In genomic region chr18:49520661-49521145, GRCh38 we compare ENCODE assay signal across 13 cellular contexts. TPM values are rescaled to one million over a fixed set of nuclear protein-coding genes. Genes with fewer than 3 reads are reported as not detected.
DNase-seq lines count a peak whose midpoint lies in the region; ATAC-seq, FAIRE-seq and TF ChIP-seq lines count a peak whose summit lies in the region.
"Had no signal": no experiment of that assay in that cellular context is flagged by ENCODE, and none has a peak within 500 bp of the region (broad histone marks: within the 10 kb centered on the region; RNA-seq: fewer than 3 reads in every experiment).

No MANE protein-coding gene starts in this region.

- no peaks in the 10 kb centered on the region for H4K20me1 ChIP-seq in SK-N-SH (ENCODE audit: insufficient read depth)
- H4K20me1 ChIP-seq in H9 (ENCODE audit: control insufficient read depth, insufficient read depth, insufficient read length), result no peaks in the 10 kb centered on the region

- TF ChIP-seq RAD21 in SK-N-SH (IDR thresholded peaks at IDR 0.05; ENCODE audit: low read length), result no peak

- TF ChIP-seq EP300 in SK-N-SH (IDR thresholded peaks at IDR 0.05; ENCODE audit: borderline replicate concordance in 1 of 2, low read depth in 1 of 2, low read length in 1 of 2), result no peak

- H4K91ac ChIP-seq in H9 (ENCODE audit: insufficient read length, low read depth, low read length), result no peak overlapping the region

- no peak overlapping the region for H2BK120ac ChIP-seq in H9 (ENCODE audit: low read depth, low read length, poor library complexity, severe bottlenecking)

- H2BK5ac ChIP-seq in H9 (ENCODE audit: insufficient read length, low read length), result no peak overlapping the region

- H3K9me3 Mint-ChIP-seq in activated CD8-positive, alpha-beta T cell treated with anti-CD3 and anti-CD28 coated beads, Interleukin-2, amount 10 ng/mL, durations not matched to agents 7 days and 5 days (ENCODE audit: insufficient read depth), result no peaks in the 10 kb centered on the region
- H3K9me3 Mint-ChIP-seq in H9, result peaks cover 0 to 4% of the 10 kb centered on the region in 2 experiments; a peak in 1 of 5 replicates
- H3K9me3 Mint-ChIP-seq: activated naive CD4-positive, alpha-beta T cell treated with anti-CD3 and anti-CD28 coated beads for 36 hours; dendritic cell treated with granulocyte-macrophage colony-stimulating factor and Interleukin-4, amounts not matched to agents 40 ng/mL and 50 ng/mL, for 4 days; HFFc6 had no signal

- H2AK5ac ChIP-seq in H9 (ENCODE audit: insufficient read length, low read length), result no peak overlapping the region

- no peaks in the 10 kb centered on the region for H3K36me3 ChIP-seq in SK-N-SH (replicated peaks in 1 of 2; ENCODE audit: control insufficient read depth in 1 of 2, insufficient read depth in 2 of 2, low read length in 1 of 2)
- no peaks in the 10 kb centered on the region for H3K36me3 ChIP-seq in bronchial epithelial cell (ENCODE audit: control insufficient read depth, insufficient read depth, low read length)

- H3K79me1 ChIP-seq in H9 (ENCODE audit: insufficient read depth, low read depth, low read length, poor library complexity, severe bottlenecking), result no peaks in the 10 kb centered on the region

- H4K5ac ChIP-seq in H9 (ENCODE audit: insufficient read length, low read depth, low read length), result no peak overlapping the region

- no peaks in the 10 kb centered on the region for H3F3A ChIP-seq in SK-N-SH (replicated peaks; ENCODE audit: insufficient read depth)

- FAIRE-seq in bronchial epithelial cell (lab: Jason Lieb, UNC), result no peak

- H2BK20ac ChIP-seq in H9 (ENCODE audit: low read depth, low read length, poor library complexity, severe bottlenecking), result no peak overlapping the region

- no peak overlapping the region for H3K14ac ChIP-seq in H9 (ENCODE audit: insufficient read depth, low read length)

- H2BK12ac ChIP-seq in H9 (ENCODE audit: insufficient read length, low read depth, low read length), result no peak overlapping the region

- H3K9me2 ChIP-seq in SK-N-SH, result no peaks in the 10 kb centered on the region

- no peak overlapping the region for H3K4me3 ChIP-seq in SK-N-SH (ENCODE audit: low read depth in 2 of 2, low read length in 1 of 2)
- H3K4me3 ChIP-seq in bronchial epithelial cell (ENCODE audit: low read depth, low read length), result no peak overlapping the region
- H3K4me3 ChIP-seq in retinal pigment epithelial cell (ENCODE audit: low read length), result no peak overlapping the region

- no peak overlapping the region for H3T11ph ChIP-seq in H9 (ENCODE audit: low read length)

- H3K27ac ChIP-seq in SK-N-SH (ENCODE audit: low read depth in 2 of 2, low read length in 1 of 2) (no peak overlapping the region), H9 (ENCODE audit: insufficient read length, low read depth, low read length) (no peak overlapping the region)

- H3K4me2 ChIP-seq in SK-N-SH, result no peak overlapping the region
- H3K4me2 ChIP-seq in H9 (ENCODE audit: insufficient read depth, insufficient read length, low read length), result no peak overlapping the region

- CTCF ChIA-PET in SK-N-SH (lab: Yijun Ruan, JAX), result interaction anchor here (2.1 kb wide), 1 partner anchor 10 kb away, joined by 9 read pairs; no protein-coding TSS in a partner anchor
- CTCF ChIA-PET in activated CD8-positive, alpha-beta T cell treated with anti-CD3 and anti-CD28 coated beads, Interleukin-2, amount 10 ng/mL, durations not matched to agents 7 days and 5 days (lab: Charles Lee), result interaction anchor here (3.3 kb wide), 1 partner anchor 10 kb away, joined by 14 read pairs; no protein-coding TSS in a partner anchor

- no peak overlapping the region for H4K8ac ChIP-seq in H9 (replicated peaks; ENCODE audit: insufficient read length, low read depth, low read length)

- H2BK15ac ChIP-seq in H9 (ENCODE audit: low read depth, low read length), result no peak overlapping the region

- 75% methylated on average over 2 of the region's 2 CpGs for WGBS in SK-N-SH (ENCODE audit: low lambda C conversion rate)
- WGBS in H9 (ENCODE audit: extremely low coverage, insufficient read length, low lambda C conversion rate), result no CpG with 5 or more reads among the region's 2 CpGs

- POLR2A ChIA-PET in SK-N-SH (lab: Yijun Ruan, JAX), result no interaction called here
- POLR2A ChIA-PET in activated CD8-positive, alpha-beta T cell treated with anti-CD3 and anti-CD28 coated beads, Interleukin-2, amount 10 ng/mL, durations not matched to agents 7 days and 5 days (lab: Charles Lee), result no interaction called here

- H3K4me1 ChIP-seq in SK-N-SH (ENCODE audit: control insufficient read depth in 1 of 2, insufficient read depth in 2 of 2, low read depth in 1 of 2, low read length in 1 of 2) (peaks cover 0 to 9% of the 10 kb centered on the region in 2 experiments; a peak in 1 of 4 replicates), H9 (ENCODE audit: insufficient read depth, low read length) (peaks cover 8% of the 10 kb centered on the region)

- no peaks in the 10 kb centered on the region for H3K9me3 ChIP-seq in SK-N-SH
- H3K9me3 ChIP-seq in H9 (ENCODE audit: control insufficient read depth, low read depth, low read length), result no peaks in the 10 kb centered on the region

- DNase-seq in SK-N-SH (no peak), NCI-H2107 treated with DMSO at 0.1 percent for 48 hours (lab: John Stamatoyannopoulos, UW; ENCODE audit: unreplicated experiment) (peak; percentile 82), bronchial epithelial cell (ENCODE audit: low read depth) (peak; percentile 67), retinal pigment epithelial cell (ENCODE audit: low read depth) (peak; percentile 68), GOT3 (lab: John Stamatoyannopoulos, UW) (no peak), H9 (no peak)
- DNase-seq in activated CD8-positive, alpha-beta T cell treated with anti-CD3 and anti-CD28 coated beads, Interleukin-2, amount 10 ng/mL, durations not matched to agents 7 days and 5 days, result no peak
- DNase-seq: activated naive CD4-positive, alpha-beta T cell treated with anti-CD3 and anti-CD28 coated beads for 36 hours; HFFc6; stimulated activated CD4-positive, alpha-beta T cell treated with anti-CD3 and anti-CD28 coated beads, Interleukin-4, amount 100 ng/mL, for 4 hours; T-helper 1 cell had no signal

- no peak overlapping the region for H3K4me3 Mint-ChIP-seq in activated CD8-positive, alpha-beta T cell treated with anti-CD3 and anti-CD28 coated beads, Interleukin-2, amount 10 ng/mL, durations not matched to agents 7 days and 5 days
- H3K4me3 Mint-ChIP-seq in H9, result no peak overlapping the region
- H3K4me3 Mint-ChIP-seq: activated naive CD4-positive, alpha-beta T cell treated with anti-CD3 and anti-CD28 coated beads for 36 hours; dendritic cell treated with granulocyte-macrophage colony-stimulating factor and Interleukin-4, amounts not matched to agents 40 ng/mL and 50 ng/mL, for 4 days; HFFc6 had no signal

- H3K56ac ChIP-seq in H9 (ENCODE audit: insufficient read length, low read depth, low read length), result no peak overlapping the region

- H3K4ac ChIP-seq in H9 (ENCODE audit: low read depth, low read length), result no peak overlapping the region

- H3K18ac ChIP-seq in H9 (ENCODE audit: insufficient read length, low read depth, low read length), result no peak overlapping the region

- no peak overlapping the region for H3K9ac ChIP-seq in SK-N-SH
- no peak overlapping the region for H3K9ac ChIP-seq in H9 (ENCODE audit: extremely low read depth, insufficient read length, low read length)

- TF ChIP-seq CTCF in SK-N-SH (IDR thresholded peaks at IDR 0.05) (no peak), bronchial epithelial cell (IDR thresholded peaks at IDR 0.05; ENCODE audit: insufficient read depth, low read length, severe bottlenecking) (no peak), retinal pigment epithelial cell (conservative IDR thresholded peaks at IDR 0.05; ENCODE audit: low read depth, low read length) (no peak), H9 (conservative IDR thresholded peaks at IDR 0.05) (no peak)

- ATAC-seq in SK-N-SH treated with all-trans-retinoic acid at 6 μM for 48 hours, result peak; percentile 32; the same call in 2 of the 3 replicates
- no peak for ATAC-seq in activated CD8-positive, alpha-beta T cell treated with anti-CD3 and anti-CD28 coated beads, Interleukin-2, amount 10 ng/mL, durations not matched to agents 7 days and 5 days

- no peak overlapping the region for H2AFZ ChIP-seq in SK-N-SH (ENCODE audit: low read depth)
- no peak overlapping the region for H2AFZ ChIP-seq in H9 (ENCODE audit: low read length)

- H3K36me3 Mint-ChIP-seq in activated CD8-positive, alpha-beta T cell treated with anti-CD3 and anti-CD28 coated beads, Interleukin-2, amount 10 ng/mL, durations not matched to agents 7 days and 5 days (ENCODE audit: low read depth), result no peaks in the 10 kb centered on the region
- H3K36me3 Mint-ChIP-seq in H9 (ENCODE audit: insufficient read depth in 1 of 3, low read depth in 3 of 3), result no peaks in the 10 kb centered on the region; a peak in 1 of 7 replicates

- no peaks in the 10 kb centered on the region for H3K4me1 Mint-ChIP-seq in activated CD8-positive, alpha-beta T cell treated with anti-CD3 and anti-CD28 coated beads, Interleukin-2, amount 10 ng/mL, durations not matched to agents 7 days and 5 days (ENCODE audit: low read depth)
- H3K4me1 Mint-ChIP-seq in H9, result peaks cover 32 to 41% of the 10 kb centered on the region in 2 experiments

- no peak overlapping the region for H3K23ac ChIP-seq in H9 (ENCODE audit: insufficient read length, low read depth, low read length)

- H3K27me3 Mint-ChIP-seq in activated CD8-positive, alpha-beta T cell treated with anti-CD3 and anti-CD28 coated beads, Interleukin-2, amount 10 ng/mL, durations not matched to agents 7 days and 5 days (ENCODE audit: low read depth), result peaks cover 9% of the 10 kb centered on the region
- H3K27me3 Mint-ChIP-seq in H9 (ENCODE audit: low read depth), result no peaks in the 10 kb centered on the region
- H3K27me3 Mint-ChIP-seq: dendritic cell treated with granulocyte-macrophage colony-stimulating factor and Interleukin-4, amounts not matched to agents 40 ng/mL and 50 ng/mL, for 4 days had no signal

- no peak overlapping the region for H3K27ac Mint-ChIP-seq in activated CD8-positive, alpha-beta T cell treated with anti-CD3 and anti-CD28 coated beads, Interleukin-2, amount 10 ng/mL, durations not matched to agents 7 days and 5 days
- peak overlapping the region in 1 of 3 experiments; percentile 76; a peak in 2 of 7 replicates for H3K27ac Mint-ChIP-seq in H9
- H3K27ac Mint-ChIP-seq: activated naive CD4-positive, alpha-beta T cell treated with anti-CD3 and anti-CD28 coated beads for 36 hours; dendritic cell treated with granulocyte-macrophage colony-stimulating factor and Interleukin-4, amounts not matched to agents 40 ng/mL and 50 ng/mL, for 4 days; HFFc6 had no signal

- H3K27me3 ChIP-seq in SK-N-SH (ENCODE audit: insufficient read depth), result no peaks in the 10 kb centered on the region
- no peaks in the 10 kb centered on the region for H3K27me3 ChIP-seq in bronchial epithelial cell (ENCODE audit: control insufficient read depth, insufficient read depth, low read length)
- no peaks in the 10 kb centered on the region for H3K27me3 ChIP-seq in H9 (ENCODE audit: insufficient read depth, low read length)

- no peaks in the 10 kb centered on the region for H3K23me2 ChIP-seq in H9 (ENCODE audit: insufficient read length, low read depth, low read length, poor library complexity, severe bottlenecking)

- no peaks in the 10 kb centered on the region for H3K79me2 ChIP-seq in SK-N-SH (ENCODE audit: insufficient read depth)
- H3K79me2 ChIP-seq in H9 (ENCODE audit: insufficient read depth, low read length), result no peaks in the 10 kb centered on the region

RNA-seq across cellular contexts. Expression of gene RPL17, which starts 28.4 kb away (rescaled TPM):
- 4,998 and 5,578 TPM in 2 replicates for polyA plus RNA-seq in SK-N-SH (2012; rRNA removed)
- 6,895 and 7,195 TPM in 2 replicates for polyA plus RNA-seq in SK-N-SH (2012; cell fraction: cytosol; rRNA removed)
- 1,385 and 1,424 TPM in 2 replicates for polyA plus RNA-seq in SK-N-SH (2012; cell fraction: nucleus; rRNA removed)
- total RNA-seq in bronchial epithelial cell, result 2,687 and 3,922 TPM in 2 replicates
- total RNA-seq in activated CD8-positive, alpha-beta T cell treated with anti-CD3 and anti-CD28 coated beads, Interleukin-2, amount 10 ng/mL, durations not matched to agents 7 days and 5 days, result 1,000 to 10,000 TPM; 1,415 to 1,420 TPM
- 2,741 and 2,816 TPM in 2 replicates for total RNA-seq in H9 (2021)

RNA-seq across cellular contexts. Expression of gene C18orf32, which starts 33.7 kb away (rescaled TPM):
- 28.7 and 29.4 TPM in 2 replicates for polyA plus RNA-seq in SK-N-SH (2012; rRNA removed)
- 43.1 and 57.0 TPM in 2 replicates for polyA plus RNA-seq in SK-N-SH (2012; cell fraction: cytosol; rRNA removed)
- polyA plus RNA-seq in SK-N-SH (2012; cell fraction: nucleus; rRNA removed), result 11.1 and 11.5 TPM in 2 replicates
- total RNA-seq in bronchial epithelial cell (9.0 and 14.3 TPM in 2 replicates), H9 (2021) (24.4 and 26.7 TPM in 2 replicates)
- total RNA-seq in activated CD8-positive, alpha-beta T cell treated with anti-CD3 and anti-CD28 coated beads, Interleukin-2, amount 10 ng/mL, durations not matched to agents 7 days and 5 days, result 10 to 100 TPM; 14.9 to 20.9 TPM

RNA-seq across cellular contexts. Expression of gene LIPG, which starts 41.2 kb away (rescaled TPM):
- polyA plus RNA-seq in SK-N-SH (2012; rRNA removed), result 3.2 and 4.4 TPM in 2 replicates
- polyA plus RNA-seq in SK-N-SH (2012; cell fraction: cytosol; rRNA removed), result 3.4 and 3.7 TPM in 2 replicates
- 3.8 and 5.8 TPM in 2 replicates for polyA plus RNA-seq in SK-N-SH (2012; cell fraction: nucleus; rRNA removed)
- total RNA-seq in bronchial epithelial cell, result 9.5 and 11.5 TPM in 2 replicates
- total RNA-seq in activated CD8-positive, alpha-beta T cell treated with anti-CD3 and anti-CD28 coated beads, Interleukin-2, amount 10 ng/mL, durations not matched to agents 7 days and 5 days, result under 1 TPM in 1 of 2 experiments, not detected in 1; 0.11 TPM
- 4.4 and 6.1 TPM in 2 replicates for total RNA-seq in H9 (2021)
- total RNA-seq: HFFc6 had no signal

Comparison
In these comparisons a context has a peak if more than half of its experiments do, and no peak if none do; other contexts are left out.
1. DNase-seq: peak in NCI-H2107 treated with DMSO at 0.1 percent for 48 hours (single experiment), bronchial epithelial cell (single experiment) and retinal pigment epithelial cell (single experiment); none in SK-N-SH (single experiment), GOT3 (single experiment), activated CD8-positive, alpha-beta T cell treated with anti-CD3 and anti-CD28 coated beads, Interleukin-2, amount 10 ng/mL, durations not matched to agents 7 days and 5 days (single experiment) and H9 (single experiment).